11 cellular contexts compared by ENCODE assay signal in the genomic region with DNA sequence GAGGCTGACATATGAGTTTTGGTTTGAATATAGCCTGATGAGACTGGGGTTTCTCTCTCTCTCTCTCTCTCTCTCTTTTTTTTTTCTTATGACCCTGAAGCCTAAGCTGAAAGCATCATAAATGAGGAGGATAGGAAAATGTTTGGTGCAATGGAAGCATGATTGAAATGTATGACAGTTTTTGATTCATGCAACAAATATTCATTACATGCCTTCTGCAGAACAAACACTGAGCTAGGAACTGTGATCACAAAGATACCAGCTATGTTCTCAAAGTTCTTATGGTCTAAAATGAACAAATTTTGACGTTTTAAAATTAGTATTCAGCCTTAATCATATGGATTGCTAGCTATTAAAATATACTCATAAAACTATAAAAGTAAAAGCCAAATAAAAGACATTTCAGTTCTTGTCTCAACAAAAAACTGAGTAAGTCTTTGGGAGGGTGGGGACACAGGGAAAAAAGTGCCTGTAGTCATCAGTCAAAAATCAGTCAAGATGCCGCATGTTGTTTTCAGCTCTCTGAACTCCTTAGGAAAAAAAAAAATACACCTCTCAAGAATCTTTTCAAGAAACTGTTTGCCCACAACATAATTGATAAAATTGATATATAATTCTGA. TPM values are rescaled to one million over a fixed set of nuclear protein-coding genes. Genes with fewer than 3 reads are reported as not detected.
"Had no signal": no experiment of that assay in that cellular context is flagged by ENCODE, and none has a peak within 500 bp of the region (broad histone marks: within the 10 kb centered on the region; RNA-seq: fewer than 3 reads in every experiment).

No MANE protein-coding gene starts in this region.

- ATAC-seq: GM23338, HCT116, K562 had no signal

- H3K4me2 ChIP-seq: GM23338 had no signal

- DNase-seq: H7, HFFc6, IMR-90, KG1 had no signal

- H3K4me3 ChIP-seq: GM23338, HAP-1, K562 had no signal

- H3K4me1 ChIP-seq: HAP-1 had no signal

- FAIRE-seq: HTR-8/SVneo, K562 had no signal

- H3K27ac ChIP-seq: HL-60 had no signal

- H3K9me3 ChIP-seq: HAP-1 had no signal

- H3K4me1 Mint-ChIP-seq: GM23338 had no signal

- H3K9me3 Mint-ChIP-seq: GM23338, HFFc6 had no signal

- H3K27ac Mint-ChIP-seq: GM23338, HFFc6 had no signal

- H3K36me3 ChIP-seq: HAP-1 had no signal

- H2AFZ ChIP-seq: GM23338 had no signal

- H3K4me3 Mint-ChIP-seq: GM23338, HFFc6 had no signal

RNA-seq across cellular contexts. Expression of a gene that starts 57.2 kb away (rescaled TPM):
- total RNA-seq: H7, HFFc6, HT-29, K562 had no signal
- polyA plus RNA-seq: GM23338, K562 had no signal
